In genomic region chr2:234393352-234393751, GRCh38 we compare ENCODE assay signal across 19 cellular contexts.
DNase-seq lines count a peak whose midpoint lies in the region; ATAC-seq lines count a peak whose summit lies in the region.
"Had no signal": no experiment of that assay in that cellular context is flagged by ENCODE, and none has a peak within 500 bp of the region (broad histone marks: within the 10 kb centered on the region; RNA-seq: fewer than 3 reads in every experiment).

No MANE protein-coding gene starts in this region.

- CTCF ChIA-PET in activated naive CD4-positive, alpha-beta T cell treated with anti-CD3 and anti-CD28 coated beads, Interleukin-2, amount 10 ng/mL, durations not matched to agents 7 days and 5 days (lab: Charles Lee): no interaction called here

- H3K36me3 ChIP-seq in H7 (replicated peaks; ENCODE audit: control insufficient read depth, insufficient read depth, low read length): no peaks in the 10 kb centered on the region
- H3K36me3 ChIP-seq: cardiac muscle cell, right lobe of liver, thyroid gland had no signal

- peak overlapping the region; percentile 57 for H3K27ac Mint-ChIP-seq in activated naive CD4-positive, alpha-beta T cell treated with anti-CD3 and anti-CD28 coated beads, Interleukin-2, amount 10 ng/mL, durations not matched to agents 7 days and 5 days
- peak overlapping the region; percentile 91 for H3K27ac Mint-ChIP-seq in T-helper 17 cell
- peak overlapping the region; percentile 79 to 91 for H3K27ac Mint-ChIP-seq in effector memory CD8-positive, alpha-beta T cell
- no peak overlapping the region for H3K27ac Mint-ChIP-seq in stimulated activated memory B cell treated with anti-CD40 and anti-IgM and Interleukin-4, amounts not matched to agents 10 μg/mL and 1 μg/mL and 100 μg/mL, for 72 hours
- H3K27ac Mint-ChIP-seq: stimulated activated naive CD8-positive, alpha-beta T cell treated with anti-CD3 and anti-CD28 coated beads, Interleukin-15, Interleukin-2, amounts not matched to agents 100 ng/mL and 50 ng/mL, for 24 hours had no signal

- H3K9me3 Mint-ChIP-seq in activated naive CD4-positive, alpha-beta T cell treated with anti-CD3 and anti-CD28 coated beads, Interleukin-2, amount 10 ng/mL, durations not matched to agents 7 days and 5 days: peaks cover 6% of the 10 kb centered on the region
- no peaks in the 10 kb centered on the region for H3K9me3 Mint-ChIP-seq in effector memory CD8-positive, alpha-beta T cell
- H3K9me3 Mint-ChIP-seq in stimulated activated memory B cell treated with anti-CD40 and anti-IgM and Interleukin-4, amounts not matched to agents 10 μg/mL and 1 μg/mL and 100 μg/mL, for 72 hours: peaks cover 2% of the 10 kb centered on the region
- H3K9me3 Mint-ChIP-seq: stimulated activated naive CD8-positive, alpha-beta T cell treated with anti-CD3 and anti-CD28 coated beads, Interleukin-15, Interleukin-2, amounts not matched to agents 100 ng/mL and 50 ng/mL, for 24 hours had no signal

- peak overlapping the region; percentile 24 for H3K4me3 Mint-ChIP-seq in activated naive CD4-positive, alpha-beta T cell treated with anti-CD3 and anti-CD28 coated beads, Interleukin-2, amount 10 ng/mL, durations not matched to agents 7 days and 5 days
- H3K4me3 Mint-ChIP-seq in T-helper 17 cell: peak overlapping the region; percentile 84
- peak overlapping the region; percentile 64 to 68 for H3K4me3 Mint-ChIP-seq in effector memory CD8-positive, alpha-beta T cell
- H3K4me3 Mint-ChIP-seq in stimulated activated memory B cell treated with anti-CD40 and anti-IgM and Interleukin-4, amounts not matched to agents 10 μg/mL and 1 μg/mL and 100 μg/mL, for 72 hours: peak overlapping the region; percentile 2
- H3K4me3 Mint-ChIP-seq: stimulated activated naive CD8-positive, alpha-beta T cell treated with anti-CD3 and anti-CD28 coated beads, Interleukin-15, Interleukin-2, amounts not matched to agents 100 ng/mL and 50 ng/mL, for 24 hours had no signal

- H3K4me1 Mint-ChIP-seq in activated naive CD4-positive, alpha-beta T cell treated with anti-CD3 and anti-CD28 coated beads, Interleukin-2, amount 10 ng/mL, durations not matched to agents 7 days and 5 days: peaks cover 64% of the 10 kb centered on the region
- peaks cover 41% of the 10 kb centered on the region for H3K4me1 Mint-ChIP-seq in T-helper 17 cell
- H3K4me1 Mint-ChIP-seq in effector memory CD8-positive, alpha-beta T cell (ENCODE audit: low read depth in 2 of 2): peaks cover 35 to 37% of the 10 kb centered on the region in 2 donors
- H3K4me1 Mint-ChIP-seq in stimulated activated memory B cell treated with anti-CD40 and anti-IgM and Interleukin-4, amounts not matched to agents 10 μg/mL and 1 μg/mL and 100 μg/mL, for 72 hours: peaks cover 29% of the 10 kb centered on the region

- peak; percentile 65 for ATAC-seq in T-helper 17 cell
- ATAC-seq in effector memory CD8-positive, alpha-beta T cell (replicated peaks): no peak
- no peak for ATAC-seq in stimulated activated memory B cell treated with anti-CD40 and anti-IgM and Interleukin-4, amounts not matched to agents 10 μg/mL and 1 μg/mL and 100 μg/mL, for 72 hours
- ATAC-seq: right lobe of liver had no signal

- H3K36me3 Mint-ChIP-seq in activated naive CD4-positive, alpha-beta T cell treated with anti-CD3 and anti-CD28 coated beads, Interleukin-2, amount 10 ng/mL, durations not matched to agents 7 days and 5 days: peaks cover 9% of the 10 kb centered on the region
- H3K36me3 Mint-ChIP-seq in T-helper 17 cell (ENCODE audit: low read depth): no peaks in the 10 kb centered on the region
- H3K36me3 Mint-ChIP-seq in effector memory CD8-positive, alpha-beta T cell (ENCODE audit: insufficient read depth): no peaks in the 10 kb centered on the region
- no peaks in the 10 kb centered on the region for H3K36me3 Mint-ChIP-seq in stimulated activated memory B cell treated with anti-CD40 and anti-IgM and Interleukin-4, amounts not matched to agents 10 μg/mL and 1 μg/mL and 100 μg/mL, for 72 hours

- no peaks in the 10 kb centered on the region for H3K27me3 ChIP-seq in H7 (ENCODE audit: control insufficient read depth, insufficient read depth, low read length)
- H3K27me3 ChIP-seq: cardiac muscle cell, right lobe of liver, thyroid gland had no signal

- no peaks in the 10 kb centered on the region for H3K9me3 ChIP-seq in T-helper 17 cell (ENCODE audit: control insufficient read depth, low read length, poor library complexity, severe bottlenecking)
- H3K9me3 ChIP-seq: right lobe of liver, thyroid gland had no signal

- no peak for DNase-seq in activated naive CD4-positive, alpha-beta T cell treated with anti-CD3 and anti-CD28 coated beads, Interleukin-2, amount 10 ng/mL, durations not matched to agents 7 days and 5 days
- no peak for DNase-seq in activated naive CD4-positive, alpha-beta T cell treated with anti-CD3 and anti-CD28 coated beads, Interleukin-2, amount 50 U/mL, for 16 hours
- no peak for DNase-seq in T-helper 17 cell
- DNase-seq in effector memory CD8-positive, alpha-beta T cell: no peak
- DNase-seq in GF-D8 (lab: John Stamatoyannopoulos, UW): no peak
- DNase-seq in H7: no peak
- DNase-seq: activated gamma-delta T cell; aorta; DMS 273 treated with DMSO at 0.1 percent for 48 hours; NCI-H2081; NCI-H226; right lobe of liver; stimulated activated CD4-positive, alpha-beta T cell treated with anti-CD3 and anti-CD28 coated beads, Interleukin-12 subunit alpha, Interleukin-12 subunit beta, amount 100 ng/mL, for 4 hours; T1000; thyroid gland had no signal

- no peaks in the 10 kb centered on the region for H3K27me3 Mint-ChIP-seq in activated naive CD4-positive, alpha-beta T cell treated with anti-CD3 and anti-CD28 coated beads, Interleukin-2, amount 10 ng/mL, durations not matched to agents 7 days and 5 days
- H3K27me3 Mint-ChIP-seq in T-helper 17 cell: no peaks in the 10 kb centered on the region
- H3K27me3 Mint-ChIP-seq in effector memory CD8-positive, alpha-beta T cell: no peaks in the 10 kb centered on the region
- no peaks in the 10 kb centered on the region for H3K27me3 Mint-ChIP-seq in stimulated activated memory B cell treated with anti-CD40 and anti-IgM and Interleukin-4, amounts not matched to agents 10 μg/mL and 1 μg/mL and 100 μg/mL, for 72 hours
- H3K27me3 Mint-ChIP-seq: stimulated activated naive CD8-positive, alpha-beta T cell treated with anti-CD3 and anti-CD28 coated beads, Interleukin-15, Interleukin-2, amounts not matched to agents 100 ng/mL and 50 ng/mL, for 24 hours had no signal

- no peak overlapping the region for H3K4me3 ChIP-seq in H7 (ENCODE audit: insufficient read depth, low read depth, low read length)
- H3K4me3 ChIP-seq: cardiac muscle cell, right lobe of liver, SK-N-MC, thyroid gland had no signal

Comparison
In these comparisons a context has a peak if more than half of its experiments do, and no peak if none do; other contexts are left out.
1. H3K4me3 Mint-ChIP-seq: peak in every context shown above with its lines; median percentile 84 in T-helper 17 cell; 66 in effector memory CD8-positive, alpha-beta T cell; 24 in activated naive CD4-positive, alpha-beta T cell treated with anti-CD3 and anti-CD28 coated beads, Interleukin-2, amount 10 ng/mL, durations not matched to agents 7 days and 5 days; 2 in stimulated activated memory B cell treated with anti-CD40 and anti-IgM and Interleukin-4, amounts not matched to agents 10 μg/mL and 1 μg/mL and 100 μg/mL, for 72 hours.